In genomic region chr6:36985963-36986703, GRCh38 we compare ENCODE assay signal across 8 cellular contexts. TPM values are rescaled to one million over a fixed set of nuclear protein-coding genes. Genes with fewer than 3 reads are reported as not detected.
DNase-seq lines count a peak whose midpoint lies in the region; ATAC-seq and TF ChIP-seq lines count a peak whose summit lies in the region.

Gene MTCH1 (minus strand): TSS chr6:36986196. CDS start chr6:36986173, 23 bp downstream.

- DNase-seq in AML-193 (lab: John Stamatoyannopoulos, UW) (peak; percentile 84 to 90), NCI-H460 (ENCODE audit: extremely low read depth, low read depth) (peak; percentile 74), choroid plexus epithelial cell (ENCODE audit: low read depth) (peak; percentile 93), left colon (peak; percentile 89 to 91)
- DNase-seq in activated CD4-positive, alpha-beta T cell treated with anti-CD3 and anti-CD28 coated beads for 4 hours = peak; percentile 81 to 86
- DNase-seq in stimulated activated CD4-positive, alpha-beta T cell treated with anti-CD3 and anti-CD28 coated beads, Interleukin-1b, Interleukin-23, amount 100 ng/mL, for 4 hours (ENCODE audit: low read depth in 2 of 2) = peak; percentile 82 to 87

- intact Hi-C loops in left colon (cut with DNase I, micrococcal nuclease) = loop anchor here in 1 of 2 donors (10.0 kb wide), 1 partner anchor 101 kb away; the partner anchor contains the start of gene C6orf89

- ATAC-seq in GM19043 (IDR thresholded peaks at IDR 0.05; ENCODE audit: low read depth, unreplicated experiment) (peak; percentile 69), HG03354 (IDR thresholded peaks at IDR 0.05; ENCODE audit: poor library complexity, severe bottlenecking, unreplicated experiment) (peak; percentile 82), left colon (peak; percentile 93)

- H3K4me3 ChIP-seq in choroid plexus epithelial cell (ENCODE audit: low read depth, low read length) = peak within 1 kb of the TSS; percentile 100

- no peak for TF ChIP-seq CTCF in choroid plexus epithelial cell (conservative IDR thresholded peaks at IDR 0.05; ENCODE audit: low read depth, low read length)

RNA-seq across cellular contexts. Expression of gene MTCH1, which starts in this region (rescaled TPM):
- 191 and 198 TPM in 2 replicates for total RNA-seq in NCI-H460 (2014; rRNA removed; shearing (Covaris generic))
- 240 and 343 TPM in 2 replicates for polyA plus RNA-seq in NCI-H460 (2014; cell fraction: nucleus; rRNA removed)
- 100 to 1,000 TPM; 142 to 149 TPM for total RNA-seq in left colon

Comparison
In these comparisons a context has a peak if more than half of its experiments do, and no peak if none do; other contexts are left out.
1. Peak in every context shown above with its lines: DNase-seq, ATAC-seq and H3K4me3 ChIP-seq.